8 cellular contexts compared by ENCODE assay signal in the genomic region with DNA sequence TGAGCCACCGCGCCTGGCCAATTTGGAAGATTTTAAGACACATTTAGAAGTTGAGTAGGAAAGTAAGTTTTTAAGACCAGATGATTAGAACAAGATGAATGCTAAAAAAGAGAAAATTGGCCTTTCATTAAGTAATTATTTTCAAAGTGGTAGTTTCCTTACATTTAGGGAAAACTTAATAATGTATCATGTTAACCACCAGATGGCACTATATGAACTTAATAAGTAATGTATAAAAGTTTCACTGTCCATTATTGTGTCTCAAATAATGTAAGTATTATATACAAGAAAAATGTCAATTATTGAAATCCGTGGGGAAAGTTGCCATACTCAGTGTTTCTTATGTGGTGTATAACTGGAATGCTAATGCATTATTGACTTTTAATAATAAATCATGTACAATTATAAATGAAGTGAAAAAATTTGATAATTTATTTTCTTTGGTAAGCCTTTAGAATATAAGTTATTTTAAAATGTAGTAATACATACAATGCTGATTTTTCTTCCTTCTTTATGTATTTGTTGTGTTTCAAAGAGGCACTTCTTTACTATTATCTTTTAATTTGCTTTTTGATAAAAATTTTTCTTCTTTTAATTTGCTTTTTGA. TPM values are rescaled to one million over a fixed set of nuclear protein-coding genes. Genes with fewer than 3 reads are reported as not detected.
A peak's percentile ranks its signal among the peaks of the same experiment; 100 is the strongest.
DNase-seq lines count a peak whose midpoint lies in the region; ATAC-seq, FAIRE-seq and TF ChIP-seq lines count a peak whose summit lies in the region.

No MANE protein-coding gene starts in this region.

- H3K36me3 Mint-ChIP-seq in naive B cell = peaks cover 22 to 29% of the 10 kb centered on the region in 2 donors
- H3K36me3 Mint-ChIP-seq in stimulated activated effector memory CD8-positive, alpha-beta T cell treated with anti-CD3 and anti-CD28 coated beads, Interleukin-12 subunit alpha, Interleukin-12 subunit beta, amount 100 ng/mL, for 72 hours = peaks cover 24% of the 10 kb centered on the region

- FAIRE-seq in H54 (lab: Jason Lieb, UNC) = no peak

- no peak overlapping the region for H3K4me3 Mint-ChIP-seq in naive B cell
- no peak overlapping the region for H3K4me3 Mint-ChIP-seq in stimulated activated effector memory CD8-positive, alpha-beta T cell treated with anti-CD3 and anti-CD28 coated beads, Interleukin-12 subunit alpha, Interleukin-12 subunit beta, amount 100 ng/mL, for 72 hours

- H3K4me1 Mint-ChIP-seq in naive B cell = peaks cover 3 to 7% (median 6%) of the 10 kb centered on the region in 3 donors
- peaks cover 19% of the 10 kb centered on the region for H3K4me1 Mint-ChIP-seq in stimulated activated effector memory CD8-positive, alpha-beta T cell treated with anti-CD3 and anti-CD28 coated beads, Interleukin-12 subunit alpha, Interleukin-12 subunit beta, amount 100 ng/mL, for 72 hours

- no peak for TF ChIP-seq POLR2A in H54 (IDR thresholded peaks at IDR 0.05; ENCODE audit: low read depth, low read length)

- no peaks in the 10 kb centered on the region for H3K27me3 Mint-ChIP-seq in naive B cell

- peak in 1 of 2 donors; percentile 47 for ATAC-seq in naive B cell (ENCODE audit: low read depth in 2 of 2)
- no peak for ATAC-seq in stimulated activated effector memory CD8-positive, alpha-beta T cell treated with anti-CD3 and anti-CD28 coated beads, Interleukin-12 subunit alpha, Interleukin-12 subunit beta, amount 100 ng/mL, for 72 hours

- H3K9me3 Mint-ChIP-seq in naive B cell = no peaks in the 10 kb centered on the region
- no peaks in the 10 kb centered on the region for H3K9me3 Mint-ChIP-seq in stimulated activated effector memory CD8-positive, alpha-beta T cell treated with anti-CD3 and anti-CD28 coated beads, Interleukin-12 subunit alpha, Interleukin-12 subunit beta, amount 100 ng/mL, for 72 hours

- DNase-seq in NCI-H1436 (lab: John Stamatoyannopoulos, UW) (peak; percentile 14), NCI-H1436 treated with DMSO at 0.1 percent for 48 hours (lab: John Stamatoyannopoulos, UW) (no peak), NCI-H2196 (lab: John Stamatoyannopoulos, UW; ENCODE audit: unreplicated experiment) (peak; percentile 19), naive B cell (peak; percentile 37), H54 (ENCODE audit: insufficient read length, low spot score) (no peak), occipital lobe (lab: John Stamatoyannopoulos, UW) (no peak)
- DNase-seq in central memory CD4-positive, alpha-beta T cell = peak; percentile 24
- DNase-seq in stimulated activated effector memory CD8-positive, alpha-beta T cell treated with anti-CD3 and anti-CD28 coated beads, Interleukin-12 subunit alpha, Interleukin-12 subunit beta, amount 100 ng/mL, for 72 hours (ENCODE audit: low spot score in 2 of 2) = no peak

- no peak overlapping the region for H3K27ac Mint-ChIP-seq in naive B cell
- no peak overlapping the region for H3K27ac Mint-ChIP-seq in stimulated activated effector memory CD8-positive, alpha-beta T cell treated with anti-CD3 and anti-CD28 coated beads, Interleukin-12 subunit alpha, Interleukin-12 subunit beta, amount 100 ng/mL, for 72 hours

RNA-seq across cellular contexts. Expression of gene COG6, which starts 29.2 kb away (rescaled TPM):
- 10 to 100 TPM; 14.9 to 20.3 (median 15.8) TPM for polyA plus RNA-seq in naive B cell (ENCODE audit: low read depth in 6 of 6)
- 63.9 TPM for total RNA-seq in occipital lobe

Comparison
In these comparisons a context has a peak if more than half of its experiments do, and no peak if none do; other contexts are left out.
1. DNase-seq: peak in NCI-H1436 (single experiment), NCI-H2196 (single experiment), central memory CD4-positive, alpha-beta T cell (single experiment) and naive B cell (single experiment); none in NCI-H1436 treated with DMSO at 0.1 percent for 48 hours (single experiment), H54 (single experiment), occipital lobe (single experiment) and stimulated activated effector memory CD8-positive, alpha-beta T cell treated with anti-CD3 and anti-CD28 coated beads, Interleukin-12 subunit alpha, Interleukin-12 subunit beta, amount 100 ng/mL, for 72 hours (0 of 2).